In the genomic region with DNA sequence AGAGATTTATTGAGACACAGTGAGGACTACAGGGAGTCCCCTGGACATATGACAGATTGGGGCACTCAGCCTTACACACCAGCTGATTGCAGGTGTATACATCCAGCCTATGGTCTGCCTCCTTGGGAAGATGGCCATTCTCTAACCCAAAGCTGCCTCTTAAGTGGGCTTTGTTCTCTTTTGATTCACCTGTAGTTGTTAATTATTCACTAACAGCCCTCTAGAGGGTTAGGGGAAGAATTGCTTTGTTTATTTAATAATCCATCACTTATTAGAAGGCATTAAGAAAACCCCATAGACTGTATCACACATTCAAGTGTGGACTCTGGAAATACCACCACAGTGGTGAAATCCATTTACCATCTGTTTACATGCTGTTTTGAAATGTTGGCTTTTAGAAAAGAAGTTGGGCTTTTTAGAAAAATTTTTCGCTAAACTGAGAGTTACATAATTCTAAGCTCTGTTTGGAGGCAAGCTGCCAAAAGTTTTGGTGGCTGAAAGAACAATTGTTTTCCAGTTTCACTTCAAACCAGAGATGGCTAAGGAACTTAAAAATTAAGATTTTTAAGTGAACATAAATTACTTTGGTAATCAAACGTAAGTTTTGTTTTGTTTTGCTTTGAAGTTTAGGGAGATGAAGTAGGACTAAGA, we compare ENCODE assay signal across 16 cellular contexts.
"Had no signal": no experiment of that assay in that cellular context is flagged by ENCODE, and none has a peak within 500 bp of the region (broad histone marks: within the 10 kb centered on the region; RNA-seq: fewer than 3 reads in every experiment).

No MANE protein-coding gene starts in this region.

- H3K4me3 Mint-ChIP-seq: activated CD4-positive, alpha-beta memory T cell treated with anti-CD3 and anti-CD28 coated beads for 36 hours; activated naive CD8-positive, alpha-beta T cell; dendritic cell treated with granulocyte-macrophage colony-stimulating factor and Interleukin-4, amounts not matched to agents 40 ng/mL and 50 ng/mL, for 4 days; effector memory CD8-positive, alpha-beta T cell; natural killer cell treated with Interleukin-12 subunit alpha and Interleukin-12 subunit beta and Interleukin-15 and Interleukin-18, amount 100 ng/mL, for 72 hours; type B pancreatic cell had no signal

- ATAC-seq: effector memory CD8-positive, alpha-beta T cell; left colon; mucosa of descending colon; natural killer cell treated with Interleukin-12 subunit alpha and Interleukin-12 subunit beta and Interleukin-15 and Interleukin-18, amount 100 ng/mL, for 72 hours had no signal

- H3K9me3 ChIP-seq: mucosa of descending colon had no signal

- H3K27me3 Mint-ChIP-seq: dendritic cell treated with granulocyte-macrophage colony-stimulating factor and Interleukin-4, amounts not matched to agents 40 ng/mL and 50 ng/mL, for 4 days had no signal

- DNase-seq: activated CD4-positive, alpha-beta memory T cell treated with anti-CD3 and anti-CD28 coated beads for 36 hours; activated gamma-delta T cell; activated T-cell treated with anti-CD3 and anti-CD28 coated beads, Interleukin-2, amount 50 U/mL, for 48 hours; brain microvascular endothelial cell; cerebellar nuclear complex; effector memory CD8-positive, alpha-beta T cell; foreskin fibroblast; left colon; nucleus accumbens; right cardiac atrium; stimulated activated naive CD4-positive, alpha-beta T cell had no signal

- H3K36me3 Mint-ChIP-seq: activated CD4-positive, alpha-beta memory T cell treated with anti-CD3 and anti-CD28 coated beads for 36 hours; activated naive CD8-positive, alpha-beta T cell; natural killer cell treated with Interleukin-12 subunit alpha and Interleukin-12 subunit beta and Interleukin-15 and Interleukin-18, amount 100 ng/mL, for 72 hours; type B pancreatic cell had no signal

- H3K27ac Mint-ChIP-seq: activated CD4-positive, alpha-beta memory T cell treated with anti-CD3 and anti-CD28 coated beads for 36 hours; activated naive CD8-positive, alpha-beta T cell; dendritic cell treated with granulocyte-macrophage colony-stimulating factor and Interleukin-4, amounts not matched to agents 40 ng/mL and 50 ng/mL, for 4 days; effector memory CD8-positive, alpha-beta T cell; natural killer cell treated with Interleukin-12 subunit alpha and Interleukin-12 subunit beta and Interleukin-15 and Interleukin-18, amount 100 ng/mL, for 72 hours; type B pancreatic cell had no signal
